Comparison of ENCODE assay signal across 8 cellular contexts in genomic region chr2:65366595-65367125, GRCh38.
DNase-seq lines count a peak whose midpoint lies in the region; ATAC-seq and TF ChIP-seq lines count a peak whose summit lies in the region.

No MANE protein-coding gene starts in this region.

- H4K20me1 ChIP-seq in H9 (ENCODE audit: control insufficient read depth, insufficient read depth, insufficient read length) = no peaks in the 10 kb centered on the region

- H3K36me3 ChIP-seq in stomach = no peaks in the 10 kb centered on the region

- intact Hi-C loops in activated CD4-positive, alpha-beta T cell treated with anti-CD3 and anti-CD28 coated beads, Interleukin-2, amount 10 ng/mL, durations not matched to agents 24 days and 14 days (cut with micrococcal nuclease) = loop anchor here (1.0 kb wide), 1 partner anchor 11 kb away; no protein-coding TSS in a partner anchor
- intact Hi-C loops in right cardiac atrium (cut with DNase I) (no loop called here), stomach (cut with DNase I; ENCODE audit: low total_unique reads) (no loop called here)
- intact Hi-C loops in activated T-helper 2 cell treated with anti-CD3 and anti-CD28 coated beads, Interferon-gamma antibody, Interleukin-2, Interleukin-4, amounts not matched to agents 10 μg/mL and 5 μg/mL and 100 μg/mL, durations not matched to agents 14 hours and 24 hours and 36 hours (cut with micrococcal nuclease) = loop anchor here (1.0 kb wide), 1 partner anchor 17 kb away; no protein-coding TSS in a partner anchor

- no peaks in the 10 kb centered on the region for H3K23me2 ChIP-seq in H9 (ENCODE audit: insufficient read length, low read depth, low read length, poor library complexity, severe bottlenecking)

- peaks cover 1% of the 10 kb centered on the region for H3K79me1 ChIP-seq in H9 (ENCODE audit: insufficient read depth, low read depth, low read length, poor library complexity, severe bottlenecking)

- H2BK5ac ChIP-seq in H9 (ENCODE audit: insufficient read length, low read length) = no peak overlapping the region

- no peak overlapping the region for H3K4me2 ChIP-seq in H9 (ENCODE audit: insufficient read depth, insufficient read length, low read length)

- H3K36me3 Mint-ChIP-seq in activated CD4-positive, alpha-beta T cell treated with anti-CD3 and anti-CD28 coated beads, Interleukin-2, amount 10 ng/mL, durations not matched to agents 24 days and 14 days (ENCODE audit: low read depth) = peaks cover 2% of the 10 kb centered on the region
- H3K36me3 Mint-ChIP-seq in activated T-helper 2 cell treated with anti-CD3 and anti-CD28 coated beads, Interferon-gamma antibody, Interleukin-2, Interleukin-4, amounts not matched to agents 10 μg/mL and 5 μg/mL and 100 μg/mL, durations not matched to agents 14 hours and 24 hours and 36 hours (ENCODE audit: low read depth) = no peaks in the 10 kb centered on the region
- H3K36me3 Mint-ChIP-seq in H9 (ENCODE audit: insufficient read depth in 1 of 3, low read depth in 3 of 3) = no peaks in the 10 kb centered on the region

- H3K4me3 ChIP-seq in right cardiac atrium (ENCODE audit: low read length) (no peak overlapping the region), stomach (no peak overlapping the region)

- no peak overlapping the region for H3K56ac ChIP-seq in H9 (ENCODE audit: insufficient read length, low read depth, low read length)

- TF ChIP-seq CTCF in stomach (IDR thresholded peaks at IDR 0.05) (no peak), H9 (conservative IDR thresholded peaks at IDR 0.05) (no peak)

- H3K4me1 Mint-ChIP-seq in activated CD4-positive, alpha-beta T cell treated with anti-CD3 and anti-CD28 coated beads, Interleukin-2, amount 10 ng/mL, durations not matched to agents 24 days and 14 days = peaks cover 26% of the 10 kb centered on the region
- H3K4me1 Mint-ChIP-seq in activated T-helper 2 cell treated with anti-CD3 and anti-CD28 coated beads, Interferon-gamma antibody, Interleukin-2, Interleukin-4, amounts not matched to agents 10 μg/mL and 5 μg/mL and 100 μg/mL, durations not matched to agents 14 hours and 24 hours and 36 hours (ENCODE audit: low read depth) = peaks cover 20% of the 10 kb centered on the region
- peaks cover 22 to 25% of the 10 kb centered on the region in 2 experiments for H3K4me1 Mint-ChIP-seq in H9

- H3K4me1 ChIP-seq in right cardiac atrium (ENCODE audit: control insufficient read depth, insufficient read depth, low read length) = peaks cover 13% of the 10 kb centered on the region
- peaks cover 30 to 63% (median 45%) of the 10 kb centered on the region in 4 donors for H3K4me1 ChIP-seq in stomach
- peaks cover 5% of the 10 kb centered on the region for H3K4me1 ChIP-seq in H9 (ENCODE audit: insufficient read depth, low read length)

- H3K14ac ChIP-seq in H9 (ENCODE audit: insufficient read depth, low read length) = no peak overlapping the region

- H3K9me3 ChIP-seq in right cardiac atrium (ENCODE audit: control insufficient read depth, low read length) (no peaks in the 10 kb centered on the region), stomach (no peaks in the 10 kb centered on the region), H9 (ENCODE audit: control insufficient read depth, low read depth, low read length) (no peaks in the 10 kb centered on the region)

- no peak overlapping the region for H3K4ac ChIP-seq in H9 (ENCODE audit: low read depth, low read length)

- no peak overlapping the region for H2AFZ ChIP-seq in H9 (ENCODE audit: low read length)

- peak; percentile 100 for DNase-seq in ELR (ENCODE audit: low read depth)
- DNase-seq in NCI-H1417 treated with DMSO at 0.1 percent for 48 hours (lab: John Stamatoyannopoulos, UW) = peak; percentile 61
- peak; percentile 65 for DNase-seq in activated CD4-positive, alpha-beta T cell treated with anti-CD3 and anti-CD28 coated beads, Interleukin-2, amount 10 ng/mL, durations not matched to agents 24 days and 14 days
- no peak for DNase-seq in right cardiac atrium
- no peak for DNase-seq in stomach
- no peak for DNase-seq in activated T-helper 2 cell treated with anti-CD3 and anti-CD28 coated beads, Interferon-gamma antibody, Interleukin-2, Interleukin-4, amounts not matched to agents 10 μg/mL and 5 μg/mL and 100 μg/mL, durations not matched to agents 14 hours and 24 hours and 36 hours (ENCODE audit: low spot score)
- DNase-seq in H9 = no peak

- no peak overlapping the region for H4K8ac ChIP-seq in H9 (replicated peaks; ENCODE audit: insufficient read length, low read depth, low read length)

- H2BK120ac ChIP-seq in H9 (ENCODE audit: low read depth, low read length, poor library complexity, severe bottlenecking) = no peak overlapping the region

- no peak overlapping the region for H2BK12ac ChIP-seq in H9 (ENCODE audit: insufficient read length, low read depth, low read length)

- H3K9ac ChIP-seq in H9 (ENCODE audit: extremely low read depth, insufficient read length, low read length) = no peak overlapping the region

- ATAC-seq in GM21786 (IDR thresholded peaks at IDR 0.05; ENCODE audit: unreplicated experiment) = peak; percentile 44
- peak; percentile 60 to 74 for ATAC-seq in right cardiac atrium

- H3K79me2 ChIP-seq in H9 (ENCODE audit: insufficient read depth, low read length) = peaks cover 3% of the 10 kb centered on the region; the same call in 1 of the 2 replicates

- TF ChIP-seq EP300 in stomach (IDR thresholded peaks at IDR 0.05) = no peak

- no peak overlapping the region for H3T11ph ChIP-seq in H9 (ENCODE audit: low read length)

- TF ChIP-seq POLR2A in stomach (IDR thresholded peaks at IDR 0.05) = no peak

- no peak overlapping the region for H4K91ac ChIP-seq in H9 (ENCODE audit: insufficient read length, low read depth, low read length)

- no peak overlapping the region for H2BK15ac ChIP-seq in H9 (ENCODE audit: low read depth, low read length)

- H3K4me3 Mint-ChIP-seq in activated CD4-positive, alpha-beta T cell treated with anti-CD3 and anti-CD28 coated beads, Interleukin-2, amount 10 ng/mL, durations not matched to agents 24 days and 14 days = no peak overlapping the region
- no peak overlapping the region for H3K4me3 Mint-ChIP-seq in activated T-helper 2 cell treated with anti-CD3 and anti-CD28 coated beads, Interferon-gamma antibody, Interleukin-2, Interleukin-4, amounts not matched to agents 10 μg/mL and 5 μg/mL and 100 μg/mL, durations not matched to agents 14 hours and 24 hours and 36 hours (ENCODE audit: low read depth)
- H3K4me3 Mint-ChIP-seq in H9 = no peak overlapping the region

- H2AK5ac ChIP-seq in H9 (ENCODE audit: insufficient read length, low read length) = no peak overlapping the region

- H3K27me3 ChIP-seq in right cardiac atrium (ENCODE audit: control insufficient read depth, insufficient read depth) (no peaks in the 10 kb centered on the region), stomach (no peaks in the 10 kb centered on the region), H9 (ENCODE audit: insufficient read depth, low read length) (no peaks in the 10 kb centered on the region)

- peaks cover 5% of the 10 kb centered on the region for H3K27me3 Mint-ChIP-seq in activated CD4-positive, alpha-beta T cell treated with anti-CD3 and anti-CD28 coated beads, Interleukin-2, amount 10 ng/mL, durations not matched to agents 24 days and 14 days
- H3K27me3 Mint-ChIP-seq in activated T-helper 2 cell treated with anti-CD3 and anti-CD28 coated beads, Interferon-gamma antibody, Interleukin-2, Interleukin-4, amounts not matched to agents 10 μg/mL and 5 μg/mL and 100 μg/mL, durations not matched to agents 14 hours and 24 hours and 36 hours (ENCODE audit: low read depth) = peaks cover 31% of the 10 kb centered on the region
- H3K27me3 Mint-ChIP-seq in H9 (ENCODE audit: low read depth) = no peaks in the 10 kb centered on the region; the same call in 1 of the 2 replicates

- 48% methylated on average over 10 of the region's 10 CpGs for WGBS in right cardiac atrium
- WGBS in stomach, 5 donors = 26 to 43% (median 29%) methylated on average over 10 of the region's 10 CpGs
- no CpG with 5 or more reads among the region's 10 CpGs for WGBS in H9 (ENCODE audit: extremely low coverage, insufficient read length, low lambda C conversion rate)

- H3K23ac ChIP-seq in H9 (ENCODE audit: insufficient read length, low read depth, low read length) = no peak overlapping the region

- no peak overlapping the region for H2BK20ac ChIP-seq in H9 (ENCODE audit: low read depth, low read length, poor library complexity, severe bottlenecking)

- H3K27ac ChIP-seq in right cardiac atrium (ENCODE audit: low read length) (peak overlapping the region; percentile 61), stomach (peak overlapping the region; percentile 37 to 74 (median 63)), H9 (ENCODE audit: insufficient read length, low read depth, low read length) (no peak overlapping the region)

- no peaks in the 10 kb centered on the region for H3K9me3 Mint-ChIP-seq in activated CD4-positive, alpha-beta T cell treated with anti-CD3 and anti-CD28 coated beads, Interleukin-2, amount 10 ng/mL, durations not matched to agents 24 days and 14 days
- no peaks in the 10 kb centered on the region for H3K9me3 Mint-ChIP-seq in activated T-helper 2 cell treated with anti-CD3 and anti-CD28 coated beads, Interferon-gamma antibody, Interleukin-2, Interleukin-4, amounts not matched to agents 10 μg/mL and 5 μg/mL and 100 μg/mL, durations not matched to agents 14 hours and 24 hours and 36 hours
- no peaks in the 10 kb centered on the region for H3K9me3 Mint-ChIP-seq in H9

- no peak overlapping the region for H3K18ac ChIP-seq in H9 (ENCODE audit: insufficient read length, low read depth, low read length)

- no peak overlapping the region for H4K5ac ChIP-seq in H9 (ENCODE audit: insufficient read length, low read depth, low read length)

- no peak overlapping the region for H3K27ac Mint-ChIP-seq in activated CD4-positive, alpha-beta T cell treated with anti-CD3 and anti-CD28 coated beads, Interleukin-2, amount 10 ng/mL, durations not matched to agents 24 days and 14 days
- no peak overlapping the region for H3K27ac Mint-ChIP-seq in activated T-helper 2 cell treated with anti-CD3 and anti-CD28 coated beads, Interferon-gamma antibody, Interleukin-2, Interleukin-4, amounts not matched to agents 10 μg/mL and 5 μg/mL and 100 μg/mL, durations not matched to agents 14 hours and 24 hours and 36 hours
- H3K27ac Mint-ChIP-seq in H9 = peak overlapping the region in 1 of 3 experiments; percentile 41; a peak in 1 of 7 replicates

Comparison
In these comparisons a context has a peak if more than half of its experiments do, and no peak if none do; other contexts are left out.
1. DNase-seq: peak in ELR (single experiment), NCI-H1417 treated with DMSO at 0.1 percent for 48 hours (single experiment) and activated CD4-positive, alpha-beta T cell treated with anti-CD3 and anti-CD28 coated beads, Interleukin-2, amount 10 ng/mL, durations not matched to agents 24 days and 14 days (single experiment); none in right cardiac atrium (0 of 3), stomach (single experiment), activated T-helper 2 cell treated with anti-CD3 and anti-CD28 coated beads, Interferon-gamma antibody, Interleukin-2, Interleukin-4, amounts not matched to agents 10 μg/mL and 5 μg/mL and 100 μg/mL, durations not matched to agents 14 hours and 24 hours and 36 hours (single experiment) and H9 (single experiment).
2. intact Hi-C loops: an anchor here in activated CD4-positive, alpha-beta T cell treated with anti-CD3 and anti-CD28 coated beads, Interleukin-2, amount 10 ng/mL, durations not matched to agents 24 days and 14 days (1.0 kb wide) and activated T-helper 2 cell treated with anti-CD3 and anti-CD28 coated beads, Interferon-gamma antibody, Interleukin-2, Interleukin-4, amounts not matched to agents 10 μg/mL and 5 μg/mL and 100 μg/mL, durations not matched to agents 14 hours and 24 hours and 36 hours (1.0 kb wide); none called in right cardiac atrium and stomach.